ENCODE assay signal across 7 cellular contexts in the genomic region with DNA sequence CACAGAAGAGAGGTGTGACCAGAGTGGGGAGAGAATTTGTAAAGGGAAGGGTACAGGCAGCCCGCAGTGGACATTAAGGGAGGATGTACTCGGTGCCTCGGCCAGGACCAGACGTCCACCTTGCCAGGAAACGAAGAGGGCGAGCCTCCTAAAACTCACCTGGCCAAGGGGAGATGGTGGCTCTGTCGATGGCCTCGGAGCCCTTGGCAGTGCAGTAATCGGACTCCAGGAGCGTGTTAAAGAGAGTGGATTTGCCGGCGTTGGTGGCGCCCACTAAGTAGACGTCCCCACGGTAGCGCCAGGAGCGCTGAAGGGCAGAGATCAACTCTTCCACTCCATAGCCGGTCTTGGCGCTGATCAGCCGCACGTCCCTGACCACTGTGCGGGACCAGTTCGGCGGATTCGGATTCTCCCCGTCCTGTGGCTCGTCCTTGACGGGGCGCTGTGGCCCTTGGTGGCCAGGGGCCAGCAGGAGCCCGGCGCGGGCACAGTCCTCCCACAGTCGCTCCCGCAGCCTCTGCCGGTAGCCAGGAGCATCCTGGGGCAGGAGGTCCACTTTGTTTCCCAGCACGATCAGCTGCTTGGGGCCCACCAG. TPM values are rescaled to one million over a fixed set of nuclear protein-coding genes. Genes with fewer than 3 reads are reported as not detected.
A peak's percentile ranks its signal among the peaks of the same experiment; 100 is the strongest.
DNase-seq lines count a peak whose midpoint lies in the region; ATAC-seq and TF ChIP-seq lines count a peak whose summit lies in the region.

No MANE protein-coding gene starts in this region.

- no peak overlapping the region for H3K27ac ChIP-seq in OCI-LY3 (ENCODE audit: low read length)
- H3K27ac ChIP-seq in dorsolateral prefrontal cortex: peak overlapping the region in 23 of 59 donors; percentile 28 to 96 (median 89)
- H3K27ac ChIP-seq in mucosa of rectum (ENCODE audit: low read depth in 2 of 2, low read length in 2 of 2): peak overlapping the region; percentile 87 to 93

- DNase-seq in dorsolateral prefrontal cortex (no peak), globus pallidus (ENCODE audit: low spot score) (no peak)

- H3K4me1 ChIP-seq in OCI-LY3 (ENCODE audit: low read length): peaks cover 14% of the 10 kb centered on the region
- H3K4me1 ChIP-seq in mucosa of rectum (ENCODE audit: control insufficient read depth in 2 of 2, insufficient read depth in 2 of 2, low read length in 2 of 2): peaks cover 12 to 13% of the 10 kb centered on the region in 2 donors

- H3K4me3 ChIP-seq in OCI-LY3 (ENCODE audit: low read length) (peak overlapping the region; percentile 97), dorsolateral prefrontal cortex (peak overlapping the region; percentile 67 to 100 (median 93)), mucosa of rectum (ENCODE audit: low read length in 2 of 2) (peak overlapping the region; percentile 100)

- intact Hi-C loops in dorsolateral prefrontal cortex (cut with DNase I): loop anchor here in 1 of 2 donors (2.0 kb wide), 1 partner anchor 68 kb away; no protein-coding TSS in a partner anchor

- ATAC-seq in GM18907 (IDR thresholded peaks at IDR 0.05; ENCODE audit: unreplicated experiment): peak; percentile 1
- ATAC-seq in HG02973 (IDR thresholded peaks at IDR 0.05; ENCODE audit: unreplicated experiment): no peak
- no peak for ATAC-seq in GM21528 (IDR thresholded peaks at IDR 0.05; ENCODE audit: low FRiP score, unreplicated experiment)

- H3K9me3 ChIP-seq in OCI-LY3 (ENCODE audit: insufficient read depth, low read length): peaks cover 14% of the 10 kb centered on the region; the same call in 1 of the 2 replicates
- peaks cover 3 to 4% of the 10 kb centered on the region in 2 donors for H3K9me3 ChIP-seq in mucosa of rectum (ENCODE audit: control insufficient read depth in 2 of 2, low read length in 2 of 2)

- peak overlapping the region; percentile 93 for H3K4me2 ChIP-seq in OCI-LY3 (ENCODE audit: low read length)

- peaks cover 28% of the 10 kb centered on the region for H4K20me1 ChIP-seq in OCI-LY3 (ENCODE audit: insufficient read depth, low read length)

- peaks cover 79% of the 10 kb centered on the region for H3K79me2 ChIP-seq in OCI-LY3 (ENCODE audit: low read length)

- TF ChIP-seq CTCF in OCI-LY3 (IDR thresholded peaks at IDR 0.05; ENCODE audit: low read depth, low read length) (no peak; the same call in 1 of the 2 replicates), dorsolateral prefrontal cortex (IDR thresholded peaks at IDR 0.05 in 54 of 56, conservative IDR thresholded peaks at IDR 0.05 in 2 of 56; ENCODE audit: low read depth in 1 of 56, partially characterized antibody in 56 of 56) (no peak)

- no peak overlapping the region for H2AFZ ChIP-seq in OCI-LY3 (ENCODE audit: low read depth, low read length)

- no peaks in the 10 kb centered on the region for H3K27me3 ChIP-seq in OCI-LY3 (ENCODE audit: low read depth, low read length)
- H3K27me3 ChIP-seq in dorsolateral prefrontal cortex: no peaks in the 10 kb centered on the region
- H3K27me3 ChIP-seq in mucosa of rectum (ENCODE audit: control insufficient read depth in 2 of 2, insufficient read depth in 2 of 2, low read length in 2 of 2): no peaks in the 10 kb centered on the region

- H3K9ac ChIP-seq in OCI-LY3 (ENCODE audit: low read length) (peak overlapping the region; percentile 88), mucosa of rectum (ENCODE audit: low read depth in 1 of 2, low read length in 2 of 2) (peak overlapping the region; percentile 84 to 88)

- H3K36me3 ChIP-seq in OCI-LY3 (replicated peaks; ENCODE audit: low read depth, low read length) (peaks cover 42% of the 10 kb centered on the region), mucosa of rectum (ENCODE audit: control insufficient read depth in 2 of 2, insufficient read depth in 2 of 2, low read length in 2 of 2) (peaks cover 23 to 30% of the 10 kb centered on the region in 2 donors)

RNA-seq across cellular contexts. Expression of a gene that starts 1.0 kb away (rescaled TPM):
- 10 to 100 TPM in 95 of 120 experiments, 1 to 10 TPM in 25; 7.5 to 14.3 (median 11.1) TPM for total RNA-seq in dorsolateral prefrontal cortex

RNA-seq across cellular contexts. Expression of a gene that starts 2.3 kb away (rescaled TPM):
- 100 to 1,000 TPM in 4 of 120 experiments, 10 to 100 TPM in 116; 49.6 to 108 (median 83.7) TPM for total RNA-seq in dorsolateral prefrontal cortex
